8 cellular contexts compared by ENCODE assay signal in the genomic region with DNA sequence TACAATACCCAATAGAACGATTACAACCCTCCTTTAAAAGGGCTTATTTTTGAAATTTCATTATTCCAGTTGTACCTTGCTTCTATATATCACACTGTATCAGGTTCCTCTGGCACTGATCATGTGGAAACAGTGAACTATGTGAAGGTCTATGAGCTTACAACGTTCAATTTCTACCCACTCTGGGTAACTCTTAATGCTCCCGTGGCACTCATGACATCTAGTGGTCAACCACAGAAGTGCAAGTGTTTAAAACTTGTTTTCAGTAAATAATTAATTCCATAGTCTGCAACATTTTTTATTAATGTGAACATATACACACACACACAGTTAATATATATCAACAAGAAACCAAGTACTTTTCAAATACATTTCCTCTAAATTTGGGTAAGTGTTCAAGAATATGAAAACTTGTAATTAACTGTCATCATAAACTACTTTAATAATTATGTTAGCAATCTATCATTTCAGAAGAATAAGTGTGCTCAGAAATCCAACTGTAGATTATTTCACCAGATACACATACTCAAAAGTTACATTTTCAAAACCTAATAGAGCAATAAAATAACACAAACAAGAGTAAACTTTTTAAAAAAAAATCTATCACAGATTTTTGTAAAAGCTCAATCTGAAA.
DNase-seq lines count a peak whose midpoint lies in the region; ATAC-seq and TF ChIP-seq lines count a peak whose summit lies in the region.

No MANE protein-coding gene starts in this region.

- H3K27ac ChIP-seq in neural cell (ENCODE audit: low read length): no peak overlapping the region

- H4K20me1 ChIP-seq in neural cell (ENCODE audit: insufficient read depth): no peaks in the 10 kb centered on the region

- no peaks in the 10 kb centered on the region for H3K9me3 ChIP-seq in neural cell (ENCODE audit: low read length)

- DNase-seq in NCI-H146 (lab: John Stamatoyannopoulos, UW) (peak; percentile 5), NCI-H146 treated with DMSO at 0.1 percent for 48 hours (lab: John Stamatoyannopoulos, UW; ENCODE audit: unreplicated experiment) (no peak), HCEC 1CT (peak; percentile 39), NCI-H2107 (lab: John Stamatoyannopoulos, UW) (peak; percentile 56), fibroblast of mammary gland (ENCODE audit: low read depth) (peak; percentile 66)
- DNase-seq in activated CD4-positive, alpha-beta T cell treated with anti-CD3 and anti-CD28 coated beads, Interleukin-2, amount 50 U/mL, for 4 hours: peak; percentile 17

- no peak for TF ChIP-seq EP300 in neural cell (conservative IDR thresholded peaks at IDR 0.05; ENCODE audit: poor library complexity, severe bottlenecking)

- H3F3A ChIP-seq in neural cell (ENCODE audit: insufficient read depth, low read length, poor library complexity, severe bottlenecking): no peaks in the 10 kb centered on the region

- no peak overlapping the region for H3K4me2 ChIP-seq in neural cell (ENCODE audit: low read length)

- H3K9ac ChIP-seq in neural cell (ENCODE audit: low read length): no peak overlapping the region

- no peak overlapping the region for H3K4me3 ChIP-seq in fibroblast of mammary gland (ENCODE audit: control insufficient read depth, low read depth, low read length)
- H3K4me3 ChIP-seq in neural cell (ENCODE audit: low read length): no peak overlapping the region

- H3K27me3 ChIP-seq in neural cell (ENCODE audit: insufficient read depth, low read depth, low read length): no peaks in the 10 kb centered on the region

- no peaks in the 10 kb centered on the region for H3K79me2 ChIP-seq in neural cell (replicated peaks; ENCODE audit: insufficient read depth, low read length)

- H3K36me3 ChIP-seq in neural cell (ENCODE audit: insufficient read depth, low read length): no peaks in the 10 kb centered on the region

- H3K9me2 ChIP-seq in neural cell (ENCODE audit: insufficient read depth, low read length): no peaks in the 10 kb centered on the region

- TF ChIP-seq CTCF in fibroblast of mammary gland (conservative IDR thresholded peaks at IDR 0.05; ENCODE audit: control insufficient read depth, insufficient read depth, low read depth, low read length): peak; percentile 95
- peak; percentile 93 for TF ChIP-seq CTCF in neural cell (IDR thresholded peaks at IDR 0.05; ENCODE audit: poor library complexity, severe bottlenecking)

- ATAC-seq in GM18873 (IDR thresholded peaks at IDR 0.05; ENCODE audit: low FRiP score, unreplicated experiment): no peak

- H2AFZ ChIP-seq in neural cell (ENCODE audit: low read depth, low read length): no peak overlapping the region

- peak; percentile 90 for TF ChIP-seq RAD21 in neural cell (conservative IDR thresholded peaks at IDR 0.05)

TF ChIP-seq in neural cell, 6 proteins besides CTCF, POLR2A, EP300 and RAD21:
- TF ChIP-seq SMC3 (conservative IDR thresholded peaks at IDR 0.05; ENCODE audit: poor library complexity): peak; percentile 91
- TF ChIP-seq, protein P1, sequence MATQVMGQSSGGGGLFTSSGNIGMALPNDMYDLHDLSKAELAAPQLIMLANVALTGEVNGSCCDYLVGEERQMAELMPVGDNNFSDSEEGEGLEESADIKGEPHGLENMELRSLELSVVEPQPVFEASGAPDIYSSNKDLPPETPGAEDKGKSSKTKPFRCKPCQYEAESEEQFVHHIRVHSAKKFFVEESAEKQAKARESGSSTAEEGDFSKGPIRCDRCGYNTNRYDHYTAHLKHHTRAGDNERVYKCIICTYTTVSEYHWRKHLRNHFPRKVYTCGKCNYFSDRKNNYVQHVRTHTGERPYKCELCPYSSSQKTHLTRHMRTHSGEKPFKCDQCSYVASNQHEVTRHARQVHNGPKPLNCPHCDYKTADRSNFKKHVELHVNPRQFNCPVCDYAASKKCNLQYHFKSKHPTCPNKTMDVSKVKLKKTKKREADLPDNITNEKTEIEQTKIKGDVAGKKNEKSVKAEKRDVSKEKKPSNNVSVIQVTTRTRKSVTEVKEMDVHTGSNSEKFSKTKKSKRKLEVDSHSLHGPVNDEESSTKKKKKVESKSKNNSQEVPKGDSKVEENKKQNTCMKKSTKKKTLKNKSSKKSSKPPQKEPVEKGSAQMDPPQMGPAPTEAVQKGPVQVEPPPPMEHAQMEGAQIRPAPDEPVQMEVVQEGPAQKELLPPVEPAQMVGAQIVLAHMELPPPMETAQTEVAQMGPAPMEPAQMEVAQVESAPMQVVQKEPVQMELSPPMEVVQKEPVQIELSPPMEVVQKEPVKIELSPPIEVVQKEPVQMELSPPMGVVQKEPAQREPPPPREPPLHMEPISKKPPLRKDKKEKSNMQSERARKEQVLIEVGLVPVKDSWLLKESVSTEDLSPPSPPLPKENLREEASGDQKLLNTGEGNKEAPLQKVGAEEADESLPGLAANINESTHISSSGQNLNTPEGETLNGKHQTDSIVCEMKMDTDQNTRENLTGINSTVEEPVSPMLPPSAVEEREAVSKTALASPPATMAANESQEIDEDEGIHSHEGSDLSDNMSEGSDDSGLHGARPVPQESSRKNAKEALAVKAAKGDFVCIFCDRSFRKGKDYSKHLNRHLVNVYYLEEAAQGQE (IDR thresholded peaks at IDR 0.05; ENCODE audit: borderline replicate concordance): no peak
